In genomic region chr3:153338487-153338886, GRCh38 we compare ENCODE assay signal across 18 cellular contexts.
DNase-seq lines count a peak whose midpoint lies in the region; TF ChIP-seq lines count a peak whose summit lies in the region.
"Had no signal": no experiment of that assay in that cellular context is flagged by ENCODE, and none has a peak within 500 bp of the region (broad histone marks: within the 10 kb centered on the region; RNA-seq: fewer than 3 reads in every experiment).

No MANE protein-coding gene starts in this region.

- H3K4me3 ChIP-seq in astrocyte of the cerebellum (ENCODE audit: low read depth, low read length) = no peak overlapping the region
- no peak overlapping the region for H3K4me3 ChIP-seq in foreskin fibroblast (ENCODE audit: low read depth in 1 of 2, low read length in 2 of 2)
- H3K4me3 ChIP-seq in suprapubic skin = no peak overlapping the region
- H3K4me3 ChIP-seq: coronary artery, tibial artery had no signal

- TF ChIP-seq CTCF in astrocyte of the cerebellum (IDR thresholded peaks at IDR 0.05; ENCODE audit: low read depth, low read length, missing control alignments) (no peak), foreskin fibroblast (IDR thresholded peaks at IDR 0.05; ENCODE audit: low read depth, low read length) (no peak), suprapubic skin (IDR thresholded peaks at IDR 0.05) (no peak)

- no peaks in the 10 kb centered on the region for H3K27me3 ChIP-seq in suprapubic skin
- H3K27me3 ChIP-seq: tibial artery had no signal

- 54% methylated on average over 3 of the region's 3 CpGs for WGBS in suprapubic skin

- no peak for TF ChIP-seq POLR2A in suprapubic skin (IDR thresholded peaks at IDR 0.05)

- in situ Hi-C loops in astrocyte of the cerebellum (cut with HindIII; ENCODE audit: low sequenced_read_pairs) = no loop called here

- H3K36me3 ChIP-seq in suprapubic skin = no peaks in the 10 kb centered on the region
- H3K36me3 ChIP-seq: tibial artery had no signal

- H3K9me3 ChIP-seq in suprapubic skin = no peaks in the 10 kb centered on the region
- H3K9me3 ChIP-seq: tibial artery had no signal

- DNase-seq in EL (peak; percentile 19), astrocyte of the cerebellum (ENCODE audit: low read depth) (peak; percentile 45), foreskin fibroblast (peak; percentile 27 to 57), renal cortical epithelial cell (ENCODE audit: low read depth) (peak; percentile 46), AML-193 (lab: John Stamatoyannopoulos, UW) (no peak), GF-D8 (lab: John Stamatoyannopoulos, UW) (no peak), suprapubic skin (ENCODE audit: low spot score in 2 of 2) (no peak), NCI-H2029 (lab: John Stamatoyannopoulos, UW) (no peak)
- DNase-seq: activated B cell treated with CpG ODN at 0.5 μM for 24 hours; CD4-positive, alpha-beta memory T cell; HFFc6; Kasumi-1; NCI-H1930; NCI-H69; posterior cingulate gyrus; stimulated activated CD8-positive, alpha-beta memory T cell treated with anti-CD3 and anti-CD28 coated beads, Interleukin-4, amount 100 ng/mL, for 48 hours; tibial artery had no signal

- TF ChIP-seq EP300 in suprapubic skin (IDR thresholded peaks at IDR 0.05) = no peak

- no peak overlapping the region for H3K27ac ChIP-seq in suprapubic skin
- H3K27ac ChIP-seq: coronary artery, tibial artery had no signal

- no peaks in the 10 kb centered on the region for H3K4me1 ChIP-seq in suprapubic skin

Comparison
In these comparisons a context has a peak if more than half of its experiments do, and no peak if none do; other contexts are left out.
1. DNase-seq: peak in EL (single experiment), astrocyte of the cerebellum (single experiment), foreskin fibroblast (2 of 2) and renal cortical epithelial cell (single experiment); none in AML-193 (0 of 2), GF-D8 (single experiment), suprapubic skin (0 of 2) and NCI-H2029 (single experiment).